In genomic region chr15:78711638-78712037, GRCh38 we compare ENCODE assay signal across 19 cellular contexts.
A peak's percentile ranks its signal among the peaks of the same experiment; 100 is the strongest.
DNase-seq lines count a peak whose midpoint lies in the region; ATAC-seq and TF ChIP-seq lines count a peak whose summit lies in the region.
"Had no signal": no experiment of that assay in that cellular context is flagged by ENCODE, and none has a peak within 500 bp of the region (broad histone marks: within the 10 kb centered on the region; RNA-seq: fewer than 3 reads in every experiment).

No MANE protein-coding gene starts in this region.

- no peaks in the 10 kb centered on the region for H3K4me1 ChIP-seq in GM23338 (ENCODE audit: insufficient read depth)
- H3K4me1 ChIP-seq in Loucy (ENCODE audit: insufficient read depth, low read length, poor library complexity, severe bottlenecking), result peaks cover 4% of the 10 kb centered on the region
- H3K4me1 ChIP-seq in endodermal cell (ENCODE audit: control insufficient read depth, insufficient read depth, low read length), result no peaks in the 10 kb centered on the region
- H3K4me1 ChIP-seq in neural progenitor cell, result no peaks in the 10 kb centered on the region

- no peak overlapping the region for H3K4me3 ChIP-seq in GM23338
- H3K4me3 ChIP-seq in Loucy (ENCODE audit: low read length, poor library complexity, severe bottlenecking), result no peak overlapping the region
- no peak overlapping the region for H3K4me3 ChIP-seq in endodermal cell (ENCODE audit: low read length)
- no peak overlapping the region for H3K4me3 ChIP-seq in neural progenitor cell
- H3K4me3 ChIP-seq: BLaER1 treated with 17β-estradiol and CSF1 and Interleukin-3, amounts not matched to agents 10 nM and 100 nM; HAP-1 had no signal

- H3K27ac Mint-ChIP-seq in GM23338 (no peak overlapping the region), endodermal cell (no peak overlapping the region), neural progenitor cell (no peak overlapping the region)
- H3K27ac Mint-ChIP-seq: CD14-positive monocyte; CD4-positive, alpha-beta T cell had no signal

- peaks cover 8% of the 10 kb centered on the region; the same call in 2 of the 3 replicates for H3K4me1 Mint-ChIP-seq in GM23338
- peaks cover 2% of the 10 kb centered on the region for H3K4me1 Mint-ChIP-seq in endodermal cell
- H3K4me1 Mint-ChIP-seq in neural progenitor cell, result no peaks in the 10 kb centered on the region

- H3K36me3 Mint-ChIP-seq in GM23338 (ENCODE audit: low read depth) (peaks cover 6% of the 10 kb centered on the region; the same call in 2 of the 3 replicates), endodermal cell (ENCODE audit: low read depth) (no peaks in the 10 kb centered on the region), neural progenitor cell (no peaks in the 10 kb centered on the region)
- H3K36me3 Mint-ChIP-seq: CD14-positive monocyte had no signal

- H3K36me3 ChIP-seq in GM23338 (ENCODE audit: insufficient read depth) (no peaks in the 10 kb centered on the region), Loucy (ENCODE audit: insufficient read depth, low read length) (no peaks in the 10 kb centered on the region), endodermal cell (ENCODE audit: control insufficient read depth, insufficient read depth, low read length) (no peaks in the 10 kb centered on the region), neural progenitor cell (no peaks in the 10 kb centered on the region)
- H3K36me3 ChIP-seq: BE2C; BLaER1 treated with 17β-estradiol and CSF1 and Interleukin-3, amounts not matched to agents 10 nM and 100 nM; HAP-1 had no signal

- H4K20me1 ChIP-seq in GM23338 (replicated peaks; ENCODE audit: insufficient read depth), result no peaks in the 10 kb centered on the region
- H4K20me1 ChIP-seq in Loucy (ENCODE audit: insufficient read depth, low read length, poor library complexity, severe bottlenecking), result no peaks in the 10 kb centered on the region
- H4K20me1 ChIP-seq in neural progenitor cell (ENCODE audit: low read depth), result no peaks in the 10 kb centered on the region
- H4K20me1 ChIP-seq: BLaER1 treated with 17β-estradiol and CSF1 and Interleukin-3, amounts not matched to agents 10 nM and 100 nM had no signal

- ATAC-seq in GM23338, result no peak

- H3K79me2 ChIP-seq in GM23338 (replicated peaks; ENCODE audit: insufficient read depth) (no peaks in the 10 kb centered on the region), Loucy (ENCODE audit: insufficient read depth, low read length) (no peaks in the 10 kb centered on the region), neural progenitor cell (ENCODE audit: low read depth) (no peaks in the 10 kb centered on the region)

- peaks cover 27% of the 10 kb centered on the region for H3K9me3 Mint-ChIP-seq in GM23338
- peaks cover 21% of the 10 kb centered on the region for H3K9me3 Mint-ChIP-seq in endodermal cell
- H3K9me3 Mint-ChIP-seq in neural progenitor cell, result peaks cover 2% of the 10 kb centered on the region
- H3K9me3 Mint-ChIP-seq: CD4-positive, alpha-beta T cell had no signal

- DNase-seq in activated CD8-positive, alpha-beta memory T cell treated with anti-CD3 and anti-CD28 coated beads for 24 hours, result peak; percentile 9
- DNase-seq in activated CD8-positive, alpha-beta memory T cell treated with anti-CD3 and anti-CD28 coated beads, Interleukin-2, amount 50 U/mL, for 48 hours, result no peak
- DNase-seq in GM23338 (ENCODE audit: low spot score) (no peak), endodermal cell (no peak), neural progenitor cell (ENCODE audit: low spot score) (no peak), NCI-H2107 treated with DMSO at 0.1 percent for 48 hours (lab: John Stamatoyannopoulos, UW; ENCODE audit: unreplicated experiment) (no peak), NCI-H128 (lab: John Stamatoyannopoulos, UW; ENCODE audit: unreplicated experiment) (no peak)
- DNase-seq: AML-193; BE2C; CD4-positive, alpha-beta T cell; CD8-positive, alpha-beta memory T cell; DMS 273 treated with DMSO at 0.1 percent for 48 hours; DMS79; GF-D8 had no signal

- TF ChIP-seq CTCF in GM23338 (conservative IDR thresholded peaks at IDR 0.05; ENCODE audit: low read depth in 2 of 2) (peak; percentile 36 to 45), Loucy (conservative IDR thresholded peaks at IDR 0.05; ENCODE audit: low read length) (0 out of 2 replicates have a peak, but pooled peaks have one; percentile 13), endodermal cell (conservative IDR thresholded peaks at IDR 0.05) (peak; percentile 54), neural progenitor cell (IDR thresholded peaks at IDR 0.05) (no peak)

- H3K27me3 ChIP-seq in GM23338 (ENCODE audit: insufficient read depth) (no peaks in the 10 kb centered on the region), Loucy (ENCODE audit: insufficient read depth, low read length, poor library complexity, severe bottlenecking) (no peaks in the 10 kb centered on the region), endodermal cell (ENCODE audit: control insufficient read depth, insufficient read depth, low read length, poor library complexity, severe bottlenecking) (peaks cover 5% of the 10 kb centered on the region), neural progenitor cell (peaks cover 25% of the 10 kb centered on the region)
- H3K27me3 ChIP-seq: BE2C; BLaER1 treated with 17β-estradiol and CSF1 and Interleukin-3, amounts not matched to agents 10 nM and 100 nM had no signal

- H3K9me2 ChIP-seq in GM23338 (ENCODE audit: insufficient read depth) (no peaks in the 10 kb centered on the region), Loucy (replicated peaks; ENCODE audit: low read depth, low read length) (no peaks in the 10 kb centered on the region)

- H3K4me3 Mint-ChIP-seq in GM23338 (no peak overlapping the region), endodermal cell (no peak overlapping the region), neural progenitor cell (no peak overlapping the region)
- H3K4me3 Mint-ChIP-seq: CD14-positive monocyte; CD4-positive, alpha-beta T cell; CD8-positive, alpha-beta memory T cell had no signal

- H2AFZ ChIP-seq in GM23338 (no peak overlapping the region), Loucy (ENCODE audit: low read length) (no peak overlapping the region), neural progenitor cell (replicated peaks) (no peak overlapping the region)

- H3K4me2 ChIP-seq in GM23338, result no peak overlapping the region
- no peak overlapping the region for H3K4me2 ChIP-seq in Loucy (ENCODE audit: low read depth, low read length, poor library complexity, severe bottlenecking)
- no peak overlapping the region for H3K4me2 ChIP-seq in neural progenitor cell
- H3K4me2 ChIP-seq: BLaER1 treated with 17β-estradiol and CSF1 and Interleukin-3, amounts not matched to agents 10 nM and 100 nM had no signal

- H3K27me3 Mint-ChIP-seq in GM23338 (ENCODE audit: insufficient read depth, low read depth, poor library complexity), result peaks cover 10% of the 10 kb centered on the region
- H3K27me3 Mint-ChIP-seq in endodermal cell (ENCODE audit: insufficient read depth), result peaks cover 16% of the 10 kb centered on the region
- H3K27me3 Mint-ChIP-seq in neural progenitor cell (ENCODE audit: insufficient read depth, low read depth), result peaks cover 22% of the 10 kb centered on the region

- no peaks in the 10 kb centered on the region for H3F3A ChIP-seq in GM23338 (replicated peaks; ENCODE audit: low read depth)
- no peaks in the 10 kb centered on the region for H3F3A ChIP-seq in Loucy (ENCODE audit: low read depth)
- H3F3A ChIP-seq in neural progenitor cell (ENCODE audit: low read depth), result no peaks in the 10 kb centered on the region

- H3K9me3 ChIP-seq in Loucy (ENCODE audit: insufficient read depth, low read depth, low read length) (no peaks in the 10 kb centered on the region), endodermal cell (ENCODE audit: control insufficient read depth, low read length) (no peaks in the 10 kb centered on the region), neural progenitor cell (ENCODE audit: low read depth) (no peaks in the 10 kb centered on the region)
- H3K9me3 ChIP-seq: BE2C had no signal

- WGBS in endodermal cell (ENCODE audit: insufficient coverage in 1 of 2, insufficient read length in 1 of 2), 2 experiments, result 82 to 96% methylated on average over 2 of the region's 2 CpGs

- H3K27ac ChIP-seq in GM23338 (ENCODE audit: low read depth), result no peak overlapping the region
- H3K27ac ChIP-seq in endodermal cell (ENCODE audit: low read depth, low read length), result no peak overlapping the region
- H3K27ac ChIP-seq in neural progenitor cell, result no peak overlapping the region
- H3K27ac ChIP-seq: 22Rv1; BLaER1 treated with 17β-estradiol and CSF1 and Interleukin-3, amounts not matched to agents 10 nM and 100 nM had no signal

- H3K9ac ChIP-seq in Loucy (ENCODE audit: low read depth, low read length, poor library complexity, severe bottlenecking), result no peak overlapping the region
- H3K9ac ChIP-seq in endodermal cell (ENCODE audit: extremely low read depth, low read length, poor library complexity, severe bottlenecking), result no peak overlapping the region
- no peak overlapping the region for H3K9ac ChIP-seq in neural progenitor cell
- H3K9ac ChIP-seq: BLaER1 treated with 17β-estradiol and CSF1 and Interleukin-3, amounts not matched to agents 10 nM and 100 nM had no signal

TF ChIP-seq in GM23338, 12 proteins besides CTCF, POLR2A, EP300 and RAD21:
- no peak for TF ChIP-seq ETS1 (IDR thresholded peaks at IDR 0.05)
- TF ChIP-seq JUNB (IDR thresholded peaks at IDR 0.05; ENCODE audit: unreplicated experiment), result no peak
